Comparison of ENCODE assay signal across 8 cellular contexts in genomic region chr17:77511514-77512061, GRCh38.
"Had no signal": no experiment of that assay in that cellular context is flagged by ENCODE, and none has a peak within 500 bp of the region (broad histone marks: within the 10 kb centered on the region; RNA-seq: fewer than 3 reads in every experiment).

No MANE protein-coding gene starts in this region.

- H2AFZ ChIP-seq: GM23248 had no signal

- H3K27ac Mint-ChIP-seq: IgD-negative memory B cell had no signal

- DNase-seq: GM23248, GOT3, H7, KBM-7 had no signal

- H3K4me3 ChIP-seq: GM23248, HAP-1 had no signal

- H3K9ac ChIP-seq: GM23248 had no signal

- H3K27ac ChIP-seq: GM23248 had no signal

- H3K4me1 Mint-ChIP-seq: IgD-negative memory B cell had no signal

- H3K36me3 Mint-ChIP-seq: IgD-negative memory B cell had no signal

- H3K27me3 Mint-ChIP-seq: IgD-negative memory B cell had no signal

- H3K4me1 ChIP-seq: HAP-1 had no signal

- ATAC-seq: HCT116 had no signal

- H3K36me3 ChIP-seq: HAP-1 had no signal

- H3K4me3 Mint-ChIP-seq: IgD-negative memory B cell had no signal

- FAIRE-seq: HTR-8/SVneo had no signal
